Comparison of ENCODE assay signal across 20 cellular contexts in the genomic region with DNA sequence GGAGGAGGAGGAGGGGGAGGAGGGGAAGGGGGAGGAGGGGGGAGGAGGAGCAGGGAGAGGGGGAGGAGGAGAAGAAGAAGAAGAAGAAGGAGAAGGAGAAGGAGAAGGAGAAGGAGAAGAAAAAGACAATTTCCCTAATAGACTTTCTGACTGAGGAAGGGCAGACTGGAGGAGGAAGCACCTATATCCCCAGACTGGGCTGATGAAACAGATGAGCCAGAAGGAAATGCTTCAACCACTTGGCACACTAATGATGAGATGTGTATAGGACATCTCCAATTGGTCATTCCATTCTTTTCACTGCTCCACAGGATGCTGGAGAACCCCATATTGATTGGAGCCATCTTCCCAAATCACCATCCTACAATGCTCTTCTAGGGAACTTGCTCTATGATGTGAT.
"Had no signal": no experiment of that assay in that cellular context is flagged by ENCODE, and none has a peak within 500 bp of the region (broad histone marks: within the 10 kb centered on the region; RNA-seq: fewer than 3 reads in every experiment).

No MANE protein-coding gene starts in this region.

- H3K4me1 ChIP-seq: heart right ventricle, pancreas, sigmoid colon, stomach, transverse colon had no signal

- ATAC-seq: esophagus mucosa, heart right ventricle, pancreas had no signal

- H3K4me3 ChIP-seq: coronary artery, heart right ventricle, pancreas, sigmoid colon, stomach, thoracic aorta, transverse colon had no signal

- H3K27me3 ChIP-seq: pancreas, sigmoid colon, stomach, transverse colon had no signal

- H3K9me3 ChIP-seq: heart right ventricle, pancreas, sigmoid colon, stomach, thoracic aorta, transverse colon had no signal

- H3K27ac ChIP-seq: coronary artery, heart right ventricle, pancreas, sigmoid colon, stomach, thoracic aorta, transverse colon had no signal

- DNase-seq: effector CD4-positive, alpha-beta T cell; heart right ventricle; hypothalamus; kidney glomerular epithelial cell; mesendoderm; naive B cell; occipital lobe; pancreas; sigmoid colon; small intestine; stimulated activated CD4-positive, alpha-beta T cell treated with anti-CD3 and anti-CD28 coated beads, Interleukin-12 subunit alpha, Interleukin-12 subunit beta, amount 100 ng/mL, for 4 hours; stimulated activated naive CD4-positive, alpha-beta T cell; stomach; substantia nigra; transverse colon had no signal

- FAIRE-seq: frontal cortex, islet of Langerhans, pancreas, small intestine had no signal

- H3K36me3 ChIP-seq: heart right ventricle, pancreas, sigmoid colon, stomach, thoracic aorta, transverse colon had no signal
